In the genomic region with DNA sequence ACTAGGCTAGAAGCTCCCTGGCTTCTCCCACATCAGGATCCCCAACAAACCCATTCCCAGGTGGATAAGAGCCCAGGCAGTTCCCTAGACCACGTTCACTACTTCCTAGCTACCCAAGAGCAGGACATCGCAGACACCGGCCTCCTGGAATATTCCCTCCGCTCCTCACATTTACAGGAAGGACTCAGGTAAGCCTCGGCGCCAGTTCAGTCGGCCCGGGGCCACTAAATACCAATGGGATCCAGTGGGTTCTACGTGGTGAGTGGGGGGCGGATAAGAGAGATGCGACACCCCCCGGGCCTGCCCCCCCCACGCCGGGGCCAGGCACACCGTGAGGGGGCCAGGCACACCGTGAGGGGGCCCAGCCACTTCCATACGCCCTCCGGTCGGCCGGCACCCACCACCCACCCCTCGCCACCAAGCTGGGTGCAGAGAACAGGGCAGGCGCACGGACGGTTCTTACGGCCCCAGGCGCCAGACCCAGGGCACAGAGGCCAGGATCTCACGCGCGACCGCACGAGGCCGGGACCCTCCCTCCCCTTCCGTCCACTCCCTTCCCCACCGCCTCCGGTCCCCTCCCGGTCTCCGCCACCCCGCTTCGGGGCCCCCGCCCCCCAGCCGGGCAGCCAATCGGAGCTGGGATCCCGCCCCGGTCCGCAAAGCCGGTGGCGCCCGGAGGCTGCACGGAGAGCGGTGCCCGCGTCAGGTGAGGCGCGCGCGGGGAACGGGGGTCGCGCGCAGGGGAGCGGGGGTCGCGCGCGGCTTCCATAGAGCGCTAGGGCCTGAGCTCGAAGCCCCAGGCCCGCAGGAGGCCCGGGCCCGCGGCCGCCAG, we compare ENCODE assay signal across 1 cellular context.
TF ChIP-seq lines count a peak whose summit lies in the region.

A gene with protein sequence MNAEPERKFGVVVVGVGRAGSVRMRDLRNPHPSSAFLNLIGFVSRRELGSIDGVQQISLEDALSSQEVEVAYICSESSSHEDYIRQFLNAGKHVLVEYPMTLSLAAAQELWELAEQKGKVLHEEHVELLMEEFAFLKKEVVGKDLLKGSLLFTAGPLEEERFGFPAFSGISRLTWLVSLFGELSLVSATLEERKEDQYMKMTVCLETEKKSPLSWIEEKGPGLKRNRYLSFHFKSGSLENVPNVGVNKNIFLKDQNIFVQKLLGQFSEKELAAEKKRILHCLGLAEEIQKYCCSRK (plus strand): TSS at position 652 of the 832 bp plus-strand sequence. CDS start 12,479 bp downstream, outside the sequence.

TF ChIP-seq in GM12878, 131 proteins besides CTCF, POLR2A, EP300 and RAD21 (continued from another document):
- TF ChIP-seq, protein P1, sequence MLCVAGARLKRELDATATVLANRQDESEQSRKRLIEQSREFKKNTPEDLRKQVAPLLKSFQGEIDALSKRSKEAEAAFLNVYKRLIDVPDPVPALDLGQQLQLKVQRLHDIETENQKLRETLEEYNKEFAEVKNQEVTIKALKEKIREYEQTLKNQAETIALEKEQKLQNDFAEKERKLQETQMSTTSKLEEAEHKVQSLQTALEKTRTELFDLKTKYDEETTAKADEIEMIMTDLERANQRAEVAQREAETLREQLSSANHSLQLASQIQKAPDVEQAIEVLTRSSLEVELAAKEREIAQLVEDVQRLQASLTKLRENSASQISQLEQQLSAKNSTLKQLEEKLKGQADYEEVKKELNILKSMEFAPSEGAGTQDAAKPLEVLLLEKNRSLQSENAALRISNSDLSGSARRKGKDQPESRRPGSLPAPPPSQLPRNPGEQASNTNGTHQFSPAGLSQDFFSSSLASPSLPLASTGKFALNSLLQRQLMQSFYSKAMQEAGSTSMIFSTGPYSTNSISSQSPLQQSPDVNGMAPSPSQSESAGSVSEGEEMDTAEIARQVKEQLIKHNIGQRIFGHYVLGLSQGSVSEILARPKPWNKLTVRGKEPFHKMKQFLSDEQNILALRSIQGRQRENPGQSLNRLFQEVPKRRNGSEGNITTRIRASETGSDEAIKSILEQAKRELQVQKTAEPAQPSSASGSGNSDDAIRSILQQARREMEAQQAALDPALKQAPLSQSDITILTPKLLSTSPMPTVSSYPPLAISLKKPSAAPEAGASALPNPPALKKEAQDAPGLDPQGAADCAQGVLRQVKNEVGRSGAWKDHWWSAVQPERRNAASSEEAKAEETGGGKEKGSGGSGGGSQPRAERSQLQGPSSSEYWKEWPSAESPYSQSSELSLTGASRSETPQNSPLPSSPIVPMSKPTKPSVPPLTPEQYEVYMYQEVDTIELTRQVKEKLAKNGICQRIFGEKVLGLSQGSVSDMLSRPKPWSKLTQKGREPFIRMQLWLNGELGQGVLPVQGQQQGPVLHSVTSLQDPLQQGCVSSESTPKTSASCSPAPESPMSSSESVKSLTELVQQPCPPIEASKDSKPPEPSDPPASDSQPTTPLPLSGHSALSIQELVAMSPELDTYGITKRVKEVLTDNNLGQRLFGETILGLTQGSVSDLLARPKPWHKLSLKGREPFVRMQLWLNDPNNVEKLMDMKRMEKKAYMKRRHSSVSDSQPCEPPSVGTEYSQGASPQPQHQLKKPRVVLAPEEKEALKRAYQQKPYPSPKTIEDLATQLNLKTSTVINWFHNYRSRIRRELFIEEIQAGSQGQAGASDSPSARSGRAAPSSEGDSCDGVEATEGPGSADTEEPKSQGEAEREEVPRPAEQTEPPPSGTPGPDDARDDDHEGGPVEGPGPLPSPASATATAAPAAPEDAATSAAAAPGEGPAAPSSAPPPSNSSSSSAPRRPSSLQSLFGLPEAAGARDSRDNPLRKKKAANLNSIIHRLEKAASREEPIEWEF (IDR thresholded peaks at IDR 0.05; ENCODE audit: insufficient replicate concordance, low read depth, low read length): no peak
- TF ChIP-seq MYB (IDR thresholded peaks at IDR 0.05; ENCODE audit: borderline replicate concordance, low read depth, low read length): no peak
- TF ChIP-seq YY1 (IDR thresholded peaks at IDR 0.05; ENCODE audit: low read depth, low read length): 0 out of 2 replicates have a peak, but pooled peaks have one; percentile 5
- TF ChIP-seq NR2C1 (IDR thresholded peaks at IDR 0.05): no peak
- TF ChIP-seq NFYA (IDR thresholded peaks at IDR 0.05; ENCODE audit: borderline replicate concordance, low read depth, low read length): no peak
- TF ChIP-seq BACH1 (IDR thresholded peaks at IDR 0.05; ENCODE audit: borderline replicate concordance): no peak
- no peak for TF ChIP-seq USF2 (IDR thresholded peaks at IDR 0.05; ENCODE audit: borderline replicate concordance, low read depth, low read length)
